In genomic region chr2:233952335-233952734, GRCh38 we compare ENCODE assay signal across 34 cellular contexts. TPM values are rescaled to one million over a fixed set of nuclear protein-coding genes. Genes with fewer than 3 reads are reported as not detected.
"Had no signal": no experiment of that assay in that cellular context is flagged by ENCODE, and none has a peak within 500 bp of the region (broad histone marks: within the 10 kb centered on the region; RNA-seq: fewer than 3 reads in every experiment).

No MANE protein-coding gene starts in this region.

- H3K27me3 ChIP-seq: body of pancreas, breast epithelium had no signal

- H3K9me3 ChIP-seq: adrenal gland, body of pancreas, breast epithelium had no signal

- H3K27ac ChIP-seq: adrenal gland, body of pancreas, brain microvascular endothelial cell, breast epithelium, WERI-Rb-1 had no signal

- ATAC-seq: activated CD4-positive, alpha-beta T cell treated with anti-CD3 and anti-CD28 coated beads for 36 hours; activated CD4-positive, CD25-positive, alpha-beta regulatory T cell treated with anti-CD3 and anti-CD28 coated beads, Interleukin-2, amount 50 U/mL, for 24 hours; activated CD8-positive, alpha-beta T cell treated with anti-CD3 and anti-CD28 coated beads for 36 hours; activated naive CD4-positive, alpha-beta T cell treated with anti-CD3 and anti-CD28 coated beads, Interleukin-2, amount 50 U/mL, for 72 hours; activated T-helper 17 cell treated with anti-CD3 and anti-CD28 coated beads, Interleukin-2, amount 50 U/mL, for 72 hours; body of pancreas; WTC11 had no signal

- H3K9me3 Mint-ChIP-seq: activated CD4-positive, alpha-beta memory T cell treated with anti-CD3 and anti-CD28 coated beads for 36 hours; activated CD4-positive, alpha-beta T cell treated with anti-CD3 and anti-CD28 coated beads, Interleukin-2, amount 10 ng/mL, durations not matched to agents 7 days and 5 days; activated CD8-positive, alpha-beta T cell treated with anti-CD3 and anti-CD28 coated beads for 36 hours; activated naive CD4-positive, alpha-beta T cell treated with anti-CD3 and anti-CD28 coated beads for 36 hours; activated naive CD4-positive, alpha-beta T cell treated with anti-CD3 and anti-CD28 coated beads, Interleukin-2, amount 50 U/mL, for 72 hours; activated naive CD8-positive, alpha-beta T cell treated with anti-CD3 and anti-CD28 coated beads for 36 hours; activated T-cell treated with anti-CD3 and anti-CD28 coated beads, Interleukin-2, amount 50 U/mL, for 24 hours; T-helper 1 cell treated with Interleukin-12 subunit alpha and Interleukin-12 subunit beta and Interleukin-4 antibody, amounts not matched to agents 30 μg/mL and 1 μg/mL, for 36 hours; T-helper 2 cell treated with Interferon-gamma antibody and Interleukin-4, amounts not matched to agents 5 μg/mL and 100 μg/mL, for 36 hours; WTC11 had no signal

- H3K4me3 Mint-ChIP-seq: activated CD4-positive, alpha-beta memory T cell treated with anti-CD3 and anti-CD28 coated beads for 36 hours; activated CD4-positive, alpha-beta T cell treated with anti-CD3 and anti-CD28 coated beads for 36 hours; activated CD4-positive, alpha-beta T cell treated with anti-CD3 and anti-CD28 coated beads, Interleukin-2, amount 10 ng/mL, durations not matched to agents 7 days and 5 days; activated CD8-positive, alpha-beta T cell treated with anti-CD3 and anti-CD28 coated beads for 36 hours; activated naive CD4-positive, alpha-beta T cell treated with anti-CD3 and anti-CD28 coated beads for 36 hours; activated naive CD8-positive, alpha-beta T cell treated with anti-CD3 and anti-CD28 coated beads for 36 hours; activated T-cell treated with anti-CD3 and anti-CD28 coated beads, Interleukin-2, amount 50 U/mL, for 24 hours; activated T-helper 17 cell treated with anti-CD3 and anti-CD28 coated beads, Interleukin-2, amount 50 U/mL, for 72 hours; T-helper 1 cell treated with Interleukin-12 subunit alpha and Interleukin-12 subunit beta and Interleukin-4 antibody, amounts not matched to agents 30 μg/mL and 1 μg/mL, for 36 hours; T-helper 2 cell treated with Interferon-gamma antibody and Interleukin-4, amounts not matched to agents 5 μg/mL and 100 μg/mL, for 36 hours; WTC11 had no signal

- H3K4me3 ChIP-seq: adrenal gland, body of pancreas, breast epithelium had no signal

- H3K36me3 Mint-ChIP-seq: activated CD4-positive, alpha-beta memory T cell treated with anti-CD3 and anti-CD28 coated beads for 36 hours; activated naive CD4-positive, alpha-beta T cell treated with anti-CD3 and anti-CD28 coated beads, Interleukin-2, amount 50 U/mL, for 72 hours; activated naive CD8-positive, alpha-beta T cell treated with anti-CD3 and anti-CD28 coated beads for 36 hours; WTC11 had no signal

- H3K27ac Mint-ChIP-seq: activated CD4-positive, alpha-beta memory T cell treated with anti-CD3 and anti-CD28 coated beads for 36 hours; activated CD4-positive, alpha-beta T cell treated with anti-CD3 and anti-CD28 coated beads for 36 hours; activated CD4-positive, alpha-beta T cell treated with anti-CD3 and anti-CD28 coated beads, Interleukin-2, amount 10 ng/mL, durations not matched to agents 7 days and 5 days; activated CD8-positive, alpha-beta T cell treated with anti-CD3 and anti-CD28 coated beads for 36 hours; activated naive CD4-positive, alpha-beta T cell treated with anti-CD3 and anti-CD28 coated beads for 36 hours; activated naive CD4-positive, alpha-beta T cell treated with anti-CD3 and anti-CD28 coated beads, Interleukin-2, amount 50 U/mL, for 72 hours; activated naive CD8-positive, alpha-beta T cell treated with anti-CD3 and anti-CD28 coated beads for 36 hours; activated T-cell treated with anti-CD3 and anti-CD28 coated beads, Interleukin-2, amount 50 U/mL, for 24 hours; activated T-helper 17 cell treated with anti-CD3 and anti-CD28 coated beads, Interleukin-2, amount 50 U/mL, for 72 hours; T-helper 1 cell treated with Interleukin-12 subunit alpha and Interleukin-12 subunit beta and Interleukin-4 antibody, amounts not matched to agents 30 μg/mL and 1 μg/mL, for 36 hours; T-helper 2 cell treated with Interferon-gamma antibody and Interleukin-4, amounts not matched to agents 5 μg/mL and 100 μg/mL, for 36 hours; WTC11 had no signal

- DNase-seq: activated CD4-positive, alpha-beta memory T cell treated with anti-CD3 and anti-CD28 coated beads for 36 hours; activated CD4-positive, alpha-beta T cell treated with anti-CD3 and anti-CD28 coated beads for 1 hour; activated CD4-positive, alpha-beta T cell treated with anti-CD3 and anti-CD28 coated beads for 36 hours; activated CD4-positive, alpha-beta T cell treated with anti-CD3 and anti-CD28 coated beads for 48 hours; activated CD4-positive, alpha-beta T cell treated with anti-CD3 and anti-CD28 coated beads, Interleukin-2, amount 10 ng/mL, durations not matched to agents 7 days and 5 days; activated CD4-positive, CD25-positive, alpha-beta regulatory T cell; activated CD8-positive, alpha-beta memory T cell treated with anti-CD3 and anti-CD28 coated beads, Interleukin-2, amount 50 U/mL, for 4 hours; activated CD8-positive, alpha-beta T cell treated with anti-CD3 and anti-CD28 coated beads for 36 hours; activated effector memory CD4-positive, alpha-beta T cell treated with anti-CD3 and anti-CD28 coated beads, Interleukin-2, amount 50 U/mL, for 16 hours; activated gamma-delta T cell treated with Interleukin-2 at 50 U/mL for 16 hours; activated naive CD4-positive, alpha-beta T cell; activated naive CD4-positive, alpha-beta T cell treated with anti-CD3 and anti-CD28 coated beads for 36 hours; activated naive CD4-positive, alpha-beta T cell treated with anti-CD3 and anti-CD28 coated beads, Interleukin-2, amount 50 U/mL, for 16 hours; activated naive CD8-positive, alpha-beta T cell treated with anti-CD3 and anti-CD28 coated beads for 36 hours; activated T-cell treated with anti-CD3 and anti-CD28 coated beads, Interleukin-2, amount 50 U/mL, for 24 hours; activated T-cell treated with anti-CD3 and anti-CD28 coated beads, Interleukin-2, amount 50 U/mL, for 48 hours; adrenal gland; amniotic stem cell; aorta; body of pancreas; brain microvascular endothelial cell; central memory CD4-positive, alpha-beta T cell; T-helper 1 cell; T-helper 2 cell; T-helper 9 cell; WERI-Rb-1 had no signal

- H3K4me1 Mint-ChIP-seq: activated CD4-positive, alpha-beta T cell treated with anti-CD3 and anti-CD28 coated beads for 36 hours; activated CD4-positive, alpha-beta T cell treated with anti-CD3 and anti-CD28 coated beads, Interleukin-2, amount 10 ng/mL, durations not matched to agents 7 days and 5 days; activated naive CD8-positive, alpha-beta T cell treated with anti-CD3 and anti-CD28 coated beads for 36 hours; activated T-helper 17 cell treated with anti-CD3 and anti-CD28 coated beads, Interleukin-2, amount 50 U/mL, for 72 hours had no signal

- H3K36me3 ChIP-seq: adrenal gland, brain microvascular endothelial cell, breast epithelium, WERI-Rb-1 had no signal

- H3K4me1 ChIP-seq: adrenal gland, body of pancreas, breast epithelium had no signal

RNA-seq across cellular contexts. Expression of gene TRPM8, which starts 35.2 kb away (rescaled TPM):
- total RNA-seq: activated CD4-positive, alpha-beta memory T cell treated with anti-CD3 and anti-CD28 coated beads for 36 hours; activated CD4-positive, alpha-beta T cell treated with anti-CD3 and anti-CD28 coated beads for 36 hours; activated CD4-positive, alpha-beta T cell treated with anti-CD3 and anti-CD28 coated beads, Interleukin-2, amount 10 ng/mL, durations not matched to agents 7 days and 5 days; activated CD8-positive, alpha-beta memory T cell treated with anti-CD3 and anti-CD28 coated beads for 36 hours; activated CD8-positive, alpha-beta T cell treated with anti-CD3 and anti-CD28 coated beads for 36 hours; activated naive CD4-positive, alpha-beta T cell treated with anti-CD3 and anti-CD28 coated beads for 36 hours; activated naive CD4-positive, alpha-beta T cell treated with anti-CD3 and anti-CD28 coated beads, Interleukin-2, amount 50 U/mL, for 72 hours; activated naive CD8-positive, alpha-beta T cell treated with anti-CD3 and anti-CD28 coated beads for 36 hours; adrenal gland; aorta; breast epithelium had no signal
